8 cellular contexts compared by ENCODE assay signal in the genomic region with DNA sequence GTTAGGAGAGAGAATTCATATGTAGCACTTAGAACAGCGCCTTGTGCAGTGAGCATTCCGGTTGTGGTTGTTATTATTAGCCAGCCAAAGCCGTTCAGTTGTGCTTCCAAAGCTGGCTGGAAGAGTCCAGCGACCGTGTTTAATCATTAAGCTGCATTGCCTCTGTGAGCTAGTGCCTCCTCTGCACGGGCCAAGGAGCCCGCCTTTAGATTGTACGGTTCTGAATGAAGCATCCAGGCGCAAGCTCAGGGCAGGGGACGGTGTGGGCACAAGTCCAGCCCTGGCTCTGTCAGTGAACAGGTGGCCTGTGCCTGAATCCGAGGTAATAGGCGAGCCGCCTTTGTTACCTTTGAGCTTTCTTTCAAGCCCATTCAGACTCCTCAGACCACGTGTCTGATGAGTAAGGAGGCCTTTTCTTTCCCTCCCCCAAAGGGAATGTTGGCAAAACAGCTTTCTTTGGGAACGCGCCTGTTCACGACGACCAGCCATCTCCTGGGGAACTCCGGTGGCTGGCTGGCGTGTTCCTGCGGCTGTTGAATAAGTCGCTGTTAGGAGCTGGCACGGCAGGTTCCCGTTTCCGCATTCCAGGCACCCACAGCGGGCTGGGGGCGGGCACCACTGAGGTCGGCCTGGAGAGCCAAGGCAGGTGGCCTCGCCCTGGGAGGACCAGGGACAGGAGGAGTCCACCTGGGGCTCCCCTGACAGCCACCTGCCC. TPM values are rescaled to one million over a fixed set of nuclear protein-coding genes. Genes with fewer than 3 reads are reported as not detected.
DNase-seq lines count a peak whose midpoint lies in the region; ATAC-seq and TF ChIP-seq lines count a peak whose summit lies in the region.

No MANE protein-coding gene starts in this region.

- peak overlapping the region; percentile 70 to 73 for H3K9ac ChIP-seq in duodenal mucosa (ENCODE audit: low read depth in 1 of 2, low read length in 2 of 2)

- H3K36me3 Mint-ChIP-seq in activated T-helper 1 cell treated with anti-CD3 and anti-CD28 coated beads, Interleukin-12 subunit alpha, Interleukin-12 subunit beta, Interleukin-2, Interleukin-4 antibody, amounts not matched to agents 30 ng/mL and 10 ng/mL and 1 ng/mL, durations not matched to agents 14 hours and 24 hours and 36 hours (ENCODE audit: low read depth) = peaks cover 3% of the 10 kb centered on the region

- DNase-seq in GF-D8 (lab: John Stamatoyannopoulos, UW) (peak; percentile 61), NCI-H526 treated with DMSO at 0.1 percent for 48 hours (lab: John Stamatoyannopoulos, UW) (peak; percentile 89), lower leg skin (ENCODE audit: low spot score in 2 of 2) (peak; percentile 75 to 92), thoracic aorta (ENCODE audit: low spot score) (peak; percentile 21)
- DNase-seq in activated T-helper 1 cell treated with anti-CD3 and anti-CD28 coated beads, Interleukin-12 subunit alpha, Interleukin-12 subunit beta, Interleukin-2, Interleukin-4 antibody, amounts not matched to agents 30 ng/mL and 10 ng/mL and 1 ng/mL, durations not matched to agents 14 hours and 24 hours and 36 hours (ENCODE audit: low spot score) = no peak

- H3K9me3 Mint-ChIP-seq in activated T-helper 1 cell treated with anti-CD3 and anti-CD28 coated beads, Interleukin-12 subunit alpha, Interleukin-12 subunit beta, Interleukin-2, Interleukin-4 antibody, amounts not matched to agents 30 ng/mL and 10 ng/mL and 1 ng/mL, durations not matched to agents 14 hours and 24 hours and 36 hours = peaks cover 33% of the 10 kb centered on the region

- no peaks in the 10 kb centered on the region for H3K36me3 ChIP-seq in duodenal mucosa (ENCODE audit: control insufficient read depth in 1 of 2, insufficient read depth in 2 of 2, low read length in 2 of 2)
- no peaks in the 10 kb centered on the region for H3K36me3 ChIP-seq in thoracic aorta

- H3K4me1 ChIP-seq in duodenal mucosa (ENCODE audit: control insufficient read depth in 1 of 2, insufficient read depth in 2 of 2, low read length in 2 of 2) (peaks cover 56 to 76% of the 10 kb centered on the region in 2 donors), thoracic aorta (ENCODE audit: control insufficient read depth in 1 of 2, low read depth in 2 of 2) (peaks cover 12 to 27% of the 10 kb centered on the region in 2 donors)

- intact Hi-C loops in lower leg skin (cut with DNase I; ENCODE audit: low total_unique reads) = no loop called here
- intact Hi-C loops in activated T-helper 1 cell treated with anti-CD3 and anti-CD28 coated beads, Interleukin-12 subunit alpha, Interleukin-12 subunit beta, Interleukin-2, Interleukin-4 antibody, amounts not matched to agents 30 ng/mL and 10 ng/mL and 1 ng/mL, durations not matched to agents 14 hours and 24 hours and 36 hours (cut with micrococcal nuclease) = no loop called here

- TF ChIP-seq POLR2A in lower leg skin (IDR thresholded peaks at IDR 0.05) = no peak

- H3K4me3 ChIP-seq in duodenal mucosa (ENCODE audit: low read depth in 1 of 2, low read length in 2 of 2) = peak overlapping the region; percentile 68 to 69
- H3K4me3 ChIP-seq in lower leg skin (ENCODE audit: low read depth, poor library complexity, severe bottlenecking) = no peak overlapping the region
- H3K4me3 ChIP-seq in thoracic aorta = peak overlapping the region; percentile 55

- H3K9me3 ChIP-seq in duodenal mucosa (ENCODE audit: control insufficient read depth in 1 of 2, low read length in 2 of 2) = peaks cover 0 to 5% of the 10 kb centered on the region in 2 donors
- peaks cover 5% of the 10 kb centered on the region for H3K9me3 ChIP-seq in thoracic aorta

- no peak overlapping the region for H3K4me3 Mint-ChIP-seq in activated T-helper 1 cell treated with anti-CD3 and anti-CD28 coated beads, Interleukin-12 subunit alpha, Interleukin-12 subunit beta, Interleukin-2, Interleukin-4 antibody, amounts not matched to agents 30 ng/mL and 10 ng/mL and 1 ng/mL, durations not matched to agents 14 hours and 24 hours and 36 hours

- no peak overlapping the region for H3K27ac Mint-ChIP-seq in activated T-helper 1 cell treated with anti-CD3 and anti-CD28 coated beads, Interleukin-12 subunit alpha, Interleukin-12 subunit beta, Interleukin-2, Interleukin-4 antibody, amounts not matched to agents 30 ng/mL and 10 ng/mL and 1 ng/mL, durations not matched to agents 14 hours and 24 hours and 36 hours

- 35 to 37% methylated on average over 29 of the region's 29 CpGs for WGBS in lower leg skin, 2 donors

- H3K27me3 Mint-ChIP-seq in activated T-helper 1 cell treated with anti-CD3 and anti-CD28 coated beads, Interleukin-12 subunit alpha, Interleukin-12 subunit beta, Interleukin-2, Interleukin-4 antibody, amounts not matched to agents 30 ng/mL and 10 ng/mL and 1 ng/mL, durations not matched to agents 14 hours and 24 hours and 36 hours (ENCODE audit: insufficient read depth) = no peaks in the 10 kb centered on the region

- no peak for TF ChIP-seq CTCF in lower leg skin (IDR thresholded peaks at IDR 0.05)
- TF ChIP-seq CTCF in thoracic aorta (IDR thresholded peaks at IDR 0.05) = no peak

- H3K27me3 ChIP-seq in duodenal mucosa (ENCODE audit: control insufficient read depth in 1 of 2, insufficient read depth in 2 of 2, low read length in 2 of 2) (no peaks in the 10 kb centered on the region), thoracic aorta (replicated peaks; ENCODE audit: insufficient read depth) (no peaks in the 10 kb centered on the region)

- peak; percentile 40 for ATAC-seq in HG02798 (IDR thresholded peaks at IDR 0.05; ENCODE audit: poor library complexity, unreplicated experiment)
- ATAC-seq in thoracic aorta (ENCODE audit: insufficient number of reproducible peaks, low FRiP score, low read depth) = no peak
- no peak for ATAC-seq in GM21526 (IDR thresholded peaks at IDR 0.05; ENCODE audit: low FRiP score, unreplicated experiment)

- peak overlapping the region; percentile 80 for H3K27ac ChIP-seq in duodenal mucosa (ENCODE audit: low read depth, low read length)
- peak overlapping the region; percentile 22 to 24 for H3K27ac ChIP-seq in thoracic aorta

- H3K4me1 Mint-ChIP-seq in activated T-helper 1 cell treated with anti-CD3 and anti-CD28 coated beads, Interleukin-12 subunit alpha, Interleukin-12 subunit beta, Interleukin-2, Interleukin-4 antibody, amounts not matched to agents 30 ng/mL and 10 ng/mL and 1 ng/mL, durations not matched to agents 14 hours and 24 hours and 36 hours (ENCODE audit: low read depth) = no peaks in the 10 kb centered on the region

RNA-seq across cellular contexts. Expression of a gene that starts 25.1 kb away (rescaled TPM):
- total RNA-seq in lower leg skin = 10 to 100 TPM; 50.0 to 69.8 (median 53.6) TPM
- total RNA-seq in thoracic aorta = 10 to 100 TPM; 14.5 to 39.4 TPM
- 16.7 and 18.4 TPM in 2 replicates for total RNA-seq in activated T-helper 1 cell treated with anti-CD3 and anti-CD28 coated beads, Interleukin-12 subunit alpha, Interleukin-12 subunit beta, Interleukin-2, Interleukin-4 antibody, amounts not matched to agents 30 ng/mL and 10 ng/mL and 1 ng/mL, durations not matched to agents 14 hours and 24 hours and 36 hours

RNA-seq across cellular contexts. Expression of a gene that starts 25.7 kb away (rescaled TPM):
- total RNA-seq in lower leg skin (not detected), thoracic aorta (not detected)
- total RNA-seq in activated T-helper 1 cell treated with anti-CD3 and anti-CD28 coated beads, Interleukin-12 subunit alpha, Interleukin-12 subunit beta, Interleukin-2, Interleukin-4 antibody, amounts not matched to agents 30 ng/mL and 10 ng/mL and 1 ng/mL, durations not matched to agents 14 hours and 24 hours and 36 hours = not detected in 2 replicates
